In the genomic region with DNA sequence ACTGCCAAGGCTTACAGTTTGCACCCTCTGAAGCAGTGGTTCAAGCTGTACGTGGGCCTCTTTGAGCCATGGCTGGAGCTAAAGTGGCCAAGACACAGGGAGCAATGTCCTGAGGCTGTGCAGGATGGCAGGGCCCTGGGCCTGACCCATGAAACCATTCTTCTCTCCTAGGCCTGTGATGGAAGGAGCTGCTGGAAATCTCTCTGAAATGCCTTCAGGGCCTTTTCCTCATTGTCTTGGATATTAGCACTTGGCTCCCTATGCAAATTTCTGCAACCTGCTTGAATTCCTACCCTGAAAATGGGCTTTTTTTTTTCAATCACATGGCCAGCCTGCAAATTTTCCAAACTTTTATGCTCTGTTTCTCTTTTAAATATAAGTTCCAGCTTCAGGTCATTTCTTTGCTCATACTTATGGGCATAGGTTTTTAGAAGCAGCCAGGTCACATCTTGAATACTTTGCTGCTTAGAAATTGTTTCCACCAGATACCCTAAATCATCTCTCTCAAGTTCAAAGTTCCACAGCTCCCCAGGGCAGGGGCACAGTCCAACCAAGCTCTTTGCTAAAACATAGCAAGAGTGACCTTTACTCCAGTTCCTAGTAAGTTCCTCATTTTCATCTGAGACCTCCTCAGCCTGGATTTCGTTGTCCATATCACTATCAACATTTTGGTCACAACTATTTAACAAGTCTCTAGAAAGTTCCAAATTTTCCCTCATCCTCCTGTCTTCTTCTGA, we compare ENCODE assay signal across 24 cellular contexts.
"Had no signal": no experiment of that assay in that cellular context is flagged by ENCODE, and none has a peak within 500 bp of the region (broad histone marks: within the 10 kb centered on the region; RNA-seq: fewer than 3 reads in every experiment).

No MANE protein-coding gene starts in this region.

- H3K79me2 ChIP-seq: hepatocyte, parathyroid adenoma had no signal

- H3K4me3 ChIP-seq: coronary artery, hepatocyte, prostate gland, right lobe of liver, spleen, thoracic aorta, transverse colon had no signal

- H3K9me3 ChIP-seq: prostate gland had no signal

- H3K9ac ChIP-seq: parathyroid adenoma had no signal

- DNase-seq: effector CD4-positive, alpha-beta T cell; endodermal cell; erythroblast; foreskin melanocyte; head of caudate nucleus; left colon; mammary epithelial cell; naive thymus-derived CD4-positive, alpha-beta T cell; nephron progenitor cell; retina; spleen; stimulated activated CD4-positive, alpha-beta T cell treated with anti-CD3 and anti-CD28 coated beads, Interleukin-15, amount 100 ng/mL, for 24 hours; stimulated activated CD4-positive, alpha-beta T cell treated with anti-CD3 and anti-CD28 coated beads, Interleukin-1b, Interleukin-23, amount 100 ng/mL, for 48 hours; stimulated activated CD4-positive, alpha-beta T cell treated with anti-CD3 and anti-CD28 coated beads, Interleukin-4, amount 100 ng/mL, for 24 hours; stimulated activated naive CD8-positive, alpha-beta T cell treated with anti-CD3 and anti-CD28 coated beads, Interleukin-15, amount 100 ng/mL, for 72 hours; transverse colon had no signal

- H3K36me3 ChIP-seq: prostate gland, right lobe of liver, thoracic aorta, transverse colon had no signal

- H2AFZ ChIP-seq: hepatocyte, parathyroid adenoma had no signal

- H3K27ac ChIP-seq: coronary artery, hepatocyte, parathyroid adenoma, prostate gland, right lobe of liver, spleen, thoracic aorta, transverse colon had no signal

- ATAC-seq: left colon; naive thymus-derived CD4-positive, alpha-beta T cell; stimulated activated memory B cell treated with anti-CD40 and anti-IgM and Interleukin-4, amounts not matched to agents 10 μg/mL and 1 μg/mL and 100 μg/mL, for 72 hours; stimulated activated naive CD8-positive, alpha-beta T cell treated with anti-CD3 and anti-CD28 coated beads, Interleukin-15, amount 100 ng/mL, for 72 hours had no signal

- H3K4me2 ChIP-seq: hepatocyte had no signal

- H3K27me3 ChIP-seq: hepatocyte, right lobe of liver, spleen, transverse colon had no signal

- FAIRE-seq: endothelial cell of umbilical vein had no signal
